In the genomic region with DNA sequence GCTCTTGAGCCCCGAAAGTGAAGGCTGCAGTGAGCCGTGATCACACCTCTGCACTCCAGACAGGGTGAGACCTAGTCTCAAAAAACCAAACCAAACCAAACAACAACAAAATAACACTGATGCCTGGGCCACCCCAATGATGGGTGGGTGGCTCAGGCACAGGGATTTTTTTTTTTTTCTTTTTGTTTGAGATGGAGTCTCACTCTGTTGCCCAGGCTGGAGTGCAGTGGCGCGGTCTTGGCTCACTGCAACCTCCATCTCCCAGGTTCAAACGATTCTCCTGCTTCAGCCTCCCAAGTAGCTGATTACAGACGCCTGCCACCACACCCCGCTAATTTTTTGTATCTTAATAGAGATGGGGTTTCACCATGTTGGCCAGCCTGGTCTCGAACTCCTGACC, we compare ENCODE assay signal across 8 cellular contexts. TPM values are rescaled to one million over a fixed set of nuclear protein-coding genes. Genes with fewer than 3 reads are reported as not detected.
DNase-seq lines count a peak whose midpoint lies in the region; ATAC-seq, FAIRE-seq and TF ChIP-seq lines count a peak whose summit lies in the region.
"Not testable (repeated sequence)": the region's sequence is repeated elsewhere in the genome, so short reads cannot be mapped to it uniquely, and the experiment has no call there.
"Had no signal": no experiment of that assay in that cellular context is flagged by ENCODE, and none has a peak within 500 bp of the region (broad histone marks: within the 10 kb centered on the region; RNA-seq: fewer than 3 reads in every experiment).

No MANE protein-coding gene starts in this region.

- in situ Hi-C loops in K562 (cut with MboI) (loop anchor here (5.0 kb wide), 1 partner anchor 75 kb away; no protein-coding TSS in a partner anchor), HepG2 (cut with HindIII; ENCODE audit: extremely low pct_ligation_motif_present, low pct_unique_long_range_greater_than_20kb) (loop anchor here (5.0 kb wide), 1 partner anchor 70 kb away; no protein-coding TSS in a partner anchor)

- not testable (repeated sequence) for H3K27me3 Mint-ChIP-seq in T-helper 17 cell; nephron progenitor cell (ENCODE audit: low read depth, poor library complexity)

- H3K9ac ChIP-seq in K562 (ENCODE audit: insufficient read depth in 1 of 2, low read depth in 2 of 2, low read length in 2 of 2); HepG2 (ENCODE audit: insufficient read depth, low read depth, low read length): not testable (repeated sequence)

- peaks cover 10% of the 10 kb centered on the region for H3K4me1 Mint-ChIP-seq in T-helper 17 cell
- peaks cover 25% of the 10 kb centered on the region for H3K4me1 Mint-ChIP-seq in nephron progenitor cell

- not testable (repeated sequence) for TF ChIP-seq CTCF in HEK293 (tag by site-specific recombination; IDR thresholded peaks at IDR 0.05); RWPE1 (conservative IDR thresholded peaks at IDR 0.05; ENCODE audit: low read depth); K562 (IDR thresholded peaks at IDR 0.05 in 2 of 3, conservative IDR thresholded peaks at IDR 0.05 in 1 of 3; ENCODE audit: insufficient read depth in 2 of 3, low read depth in 1 of 3, low read length in 3 of 3); HepG2 (CRISPR knock-in tag; IDR thresholded peaks at IDR 0.05); nephron progenitor cell (IDR thresholded peaks at IDR 0.05)

- TF ChIP-seq EP300 in K562 (IDR thresholded peaks at IDR 0.05; ENCODE audit: low read length); HepG2 (IDR thresholded peaks at IDR 0.05; ENCODE audit: low read depth in 2 of 2, low read length in 2 of 2); HepG2 (CRISPR knock-in tag; IDR thresholded peaks at IDR 0.05; ENCODE audit: borderline replicate concordance): not testable (repeated sequence)

- not testable (repeated sequence) for TF ChIP-seq POLR2A in K562 (conservative IDR thresholded peaks at IDR 0.05); HepG2 (IDR thresholded peaks at IDR 0.05; ENCODE audit: insufficient read depth in 1 of 2, low read depth in 2 of 2, low read length in 2 of 2)

- H3K9me3 ChIP-seq in HEK293 (ENCODE audit: control insufficient read depth, insufficient read depth, low read depth, low read length); T-helper 17 cell (ENCODE audit: control insufficient read depth, low read length, poor library complexity, severe bottlenecking); K562 (replicated peaks; ENCODE audit: control insufficient read depth, insufficient read depth, low read depth, low read length); HepG2 (ENCODE audit: low read length): not testable (repeated sequence)

- H3K4me3 ChIP-seq in HEK293 (ENCODE audit: low read depth, low read length); K562; HepG2 (replicated peaks in 1 of 3; ENCODE audit: insufficient read depth in 1 of 3, low read depth in 2 of 3, low read length in 3 of 3): not testable (repeated sequence)

- not testable (repeated sequence) for TF ChIP-seq RAD21 in K562 (CRISPR knock-in tag; conservative IDR thresholded peaks at IDR 0.05 in 1 of 2, IDR thresholded peaks at IDR 0.05 in 1 of 2); HepG2 (CRISPR knock-in tag; IDR thresholded peaks at IDR 0.05)

- H3K9me1 ChIP-seq in K562 (ENCODE audit: control insufficient read depth, insufficient read depth, low read length): not testable (repeated sequence)

- POLR2A ChIA-PET in HEK293 (lab: Yijun Ruan, JAX): interaction anchor here (0.6 to 3.4 kb wide), 4 partner anchors 13 to 98 kb away, joined by 3 to 17 read pairs (median 6); partner anchors contain the start of gene UBB
- POLR2A ChIA-PET in RWPE1 (lab: Yijun Ruan, JAX; ENCODE audit: low non-redundant PET): not testable (repeated sequence)
- POLR2A ChIA-PET in K562 (lab: Yijun Ruan, JAX): interaction anchor here (0.8 to 4.5 kb wide), 2 partner anchors 9 to 11 kb away, joined by 3 to 31 read pairs; no protein-coding TSS in a partner anchor
- POLR2A ChIA-PET in HepG2 (lab: Yijun Ruan, JAX): interaction anchor here (1.7 to 3.5 kb wide), 2 partner anchors 11 to 14 kb away, joined by 6 to 19 read pairs; no protein-coding TSS in a partner anchor

- not testable (repeated sequence) for H3K4me3 Mint-ChIP-seq in T-helper 17 cell, nephron progenitor cell

- H3K79me2 ChIP-seq in K562 (ENCODE audit: control insufficient read depth, insufficient read depth, low read length); HepG2 (ENCODE audit: insufficient read depth, low read length): not testable (repeated sequence)

- not testable (repeated sequence) for H3K27me3 ChIP-seq in K562 (ENCODE audit: control insufficient read depth in 2 of 2, insufficient read depth in 2 of 2, low read length in 2 of 2); HepG2 (ENCODE audit: control insufficient read depth in 1 of 2, insufficient read depth in 2 of 2, low read length in 2 of 2)

- not testable (repeated sequence) for BruUV-seq in K562 (replicated peaks; lab: Mats Ljungman, UMichigan); HepG2 (replicated peaks; lab: Mats Ljungman, UMichigan)

- intact Hi-C loops in K562 (cut with micrococcal nuclease): loop anchor here (2.0 to 10.0 kb wide), 2 partner anchors 69 to 87 kb away; no protein-coding TSS in a partner anchor
- intact Hi-C loops in HepG2 (cut with micrococcal nuclease; ENCODE audit: unreplicated experiment): not testable (repeated sequence)

- H3K9me3 Mint-ChIP-seq in nephron progenitor cell: not testable (repeated sequence)

- WGBS in K562 (ENCODE audit: insufficient coverage, low coverage, missing lambda C conversion rate): 90% methylated on average over 5 of the region's 8 CpGs
- 87% methylated on average over 8 of the region's 8 CpGs for WGBS in HepG2 (ENCODE audit: low lambda C conversion rate)

- H3K36me3 Mint-ChIP-seq in T-helper 17 cell (ENCODE audit: low read depth): not testable (repeated sequence)
- peaks cover 47% of the 10 kb centered on the region for H3K36me3 Mint-ChIP-seq in nephron progenitor cell (ENCODE audit: low read depth)

- not testable (repeated sequence) for H3K4me1 ChIP-seq in HEK293 (ENCODE audit: control insufficient read depth, insufficient read depth, low read length); HepG2 (ENCODE audit: insufficient read depth, low read length)
- peaks cover 0 to 13% of the 10 kb centered on the region in 2 experiments; a peak in 2 of 5 replicates for H3K4me1 ChIP-seq in K562 (replicated peaks in 1 of 2; ENCODE audit: control insufficient read depth in 2 of 2, insufficient read depth in 2 of 2, low read length in 2 of 2)

- peak overlapping the region; percentile 88 for H3K27ac Mint-ChIP-seq in T-helper 17 cell
- peak overlapping the region; percentile 42 for H3K27ac Mint-ChIP-seq in nephron progenitor cell

- not testable (repeated sequence) for H2AFZ ChIP-seq in K562 (ENCODE audit: low read depth, low read length); HepG2 (ENCODE audit: low read length)

- not testable (repeated sequence) for ATAC-seq in T-helper 17 cell, K562, HepG2

- not testable (repeated sequence) for H3K4me2 ChIP-seq in K562 (ENCODE audit: insufficient read depth, low read length); HepG2 (ENCODE audit: low read depth, low read length)

- peaks cover 3 to 23% of the 10 kb centered on the region in 2 experiments; a peak in 2 of 3 replicates for H3K36me3 ChIP-seq in HEK293 (ENCODE audit: control insufficient read depth in 2 of 2, insufficient read depth in 1 of 2, low read length in 2 of 2)
- H3K36me3 ChIP-seq in K562 (ENCODE audit: control insufficient read depth, insufficient read depth, low read length): peaks cover 40% of the 10 kb centered on the region; the same call in 2 of the 3 replicates
- H3K36me3 ChIP-seq in HepG2 (replicated peaks in 1 of 2; ENCODE audit: control insufficient read depth in 1 of 2, insufficient read depth in 2 of 2, low read length in 2 of 2): not testable (repeated sequence)

- not testable (repeated sequence) for FAIRE-seq in K562 (lab: Jason Lieb, UNC); HepG2 (lab: Jason Lieb, UNC)

- peaks cover 26% of the 10 kb centered on the region for H4K20me1 ChIP-seq in K562 (replicated peaks; ENCODE audit: control insufficient read depth, insufficient read depth, low read length)
- not testable (repeated sequence) for H4K20me1 ChIP-seq in HepG2 (ENCODE audit: insufficient read depth, low read length)

- DNase-seq in RWPE1 (ENCODE audit: low spot score); T-helper 17 cell; K562 (ENCODE audit: extremely low read depth in 1 of 4, low spot score in 3 of 4); HepG2 (ENCODE audit: low spot score); nephron progenitor cell: not testable (repeated sequence)

- CTCF ChIA-PET in HEK293 (lab: Yijun Ruan, JAX): interaction anchor here (0.6 to 6.6 kb wide), 27 partner anchors 8 to 428 kb away, joined by 3 to 261 read pairs (median 9); partner anchors contain the start of gene TRPV2
- CTCF ChIA-PET in RWPE1 (lab: Yijun Ruan, JAX): interaction anchor here (0.8 to 1.9 kb wide), 2 partner anchors 48 to 69 kb away, joined by 3 to 9 read pairs; no protein-coding TSS in a partner anchor
- CTCF ChIA-PET in K562 (lab: Yijun Ruan, JAX; ENCODE audit: low intra/inter-chr PET ratio): interaction anchor here (0.6 to 1.9 kb wide), 2 partner anchors 52 to 69 kb away, joined by 4 to 7 read pairs; no protein-coding TSS in a partner anchor
- CTCF ChIA-PET in HepG2 (lab: Yijun Ruan, JAX; ENCODE audit: low intra/inter-chr PET ratio, low total read pairs): interaction anchor here (2.4 kb wide), 1 partner anchor 69 kb away, joined by 45 read pairs; no protein-coding TSS in a partner anchor

- H3K27ac ChIP-seq in HEK293 (ENCODE audit: extremely low read depth, low read depth, low read length); K562 (ENCODE audit: extremely low read depth, low read depth, low read length); HepG2 (ENCODE audit: extremely low read length, insufficient read depth, low read length): not testable (repeated sequence)
- peak overlapping the region; percentile 40 for H3K27ac ChIP-seq in RWPE1

RNA-seq across cellular contexts. Expression of gene TRPV2, which starts 36.9 kb away (rescaled TPM):
- total RNA-seq in T-helper 17 cell (10 to 100 TPM; 87.1 to 91.1 TPM), K562 (2014; rRNA removed) (43.5 and 51.6 TPM in 2 replicates), K562 (2014; rRNA removed; fragmentation: Illumina TruSeq; extraction: Trizol) (24.1 and 30.3 TPM in 2 replicates), K562 (2015; rRNA removed; fragmentation: Illumina TruSeq; extraction: Trizol) (28.6 and 31.9 TPM in 2 replicates), K562 (2021) (93.6 and 97.5 TPM in 2 replicates), HepG2 (2016; rRNA removed; fragmentation: Illumina TruSeq; extraction: Trizol) (7.3 and 13.6 TPM in 2 replicates)
- total RNA-seq in K562 (2011; cell fraction: chromatin; rRNA removed; ENCODE audit: low replicate concordance): 66.3 and 211 TPM in 2 replicates
- 185 and 234 TPM in 2 replicates for total RNA-seq in K562 (2011; cell fraction: nucleolus; rRNA removed)
- total RNA-seq in K562 (2011; cell fraction: nucleoplasm; rRNA removed): 108 and 114 TPM in 2 replicates
- polyA plus RNA-seq in K562 (2011; rRNA removed) (37.5 and 60.1 TPM in 2 replicates), K562 (2014; fragmentation: Illumina TruSeq; extraction: Trizol) (29.6 and 39.7 TPM in 2 replicates), K562 (2014; fragmentation: Nextera tagmentation; extraction: Ambion mirVana) (10 to 100 TPM in 1 of 2 experiments, 1 to 10 TPM in 1; 10.0 to 15.6 TPM), K562 (2014; rRNA removed) (33.7 and 42.0 TPM in 2 replicates), HepG2 (2011; rRNA removed) (21.3 and 37.6 TPM in 2 replicates)
- 43.3 and 57.1 TPM in 2 replicates for polyA plus RNA-seq in K562 (2011; cell fraction: cytosol; rRNA removed)
- 61.7 and 85.4 TPM in 2 replicates for polyA plus RNA-seq in K562 (2011; cell fraction: nucleus; rRNA removed)
- 83.6 and 173 TPM in 2 replicates for polyA plus RNA-seq in K562 (2012)
- polyA minus RNA-seq in K562 (2011; rRNA and poly(A)+ RNA removed): 43.0 and 43.3 TPM in 2 replicates
- 86.4 and 94.1 TPM in 2 replicates for polyA minus RNA-seq in K562 (2011; cell fraction: cytosol; rRNA and poly(A)+ RNA removed)
- polyA minus RNA-seq in K562 (2011; cell fraction: nucleus; rRNA and poly(A)+ RNA removed): 27.1 and 30.0 TPM in 2 replicates
- total RNA-seq in HepG2 (2016; cell fraction: cytosol; rRNA removed; fragmentation: Illumina TruSeq; extraction: Trizol; ENCODE audit: low read depth): 3.5 and 3.8 TPM in 2 replicates
- 6.3 and 14.4 TPM in 2 replicates for total RNA-seq in HepG2 (2016; cell fraction: insoluble cytoplasmic fraction; rRNA removed; fragmentation: Illumina TruSeq; extraction: Trizol)
- total RNA-seq in HepG2 (2016; cell fraction: membrane; rRNA removed; fragmentation: Illumina TruSeq; extraction: Trizol): 3.2 and 4.6 TPM in 2 replicates
- 9.6 and 14.3 TPM in 2 replicates for total RNA-seq in HepG2 (2016; cell fraction: nucleus; rRNA removed; fragmentation: Illumina TruSeq; extraction: Trizol)
- 20.1 and 21.2 TPM in 2 replicates for polyA plus RNA-seq in HepG2 (2011; cell fraction: cytosol; rRNA removed)
- 40.8 and 61.1 TPM in 2 replicates for polyA plus RNA-seq in HepG2 (2011; cell fraction: nucleus; rRNA removed)
- 26.6 and 37.4 TPM in 2 replicates for polyA plus RNA-seq in HepG2 (2012)
- 2.0 and 2.3 TPM in 2 replicates for polyA plus RNA-seq in HepG2 (2016; cell fraction: cytosol; fragmentation: Illumina TruSeq; extraction: Trizol; ENCODE audit: low read depth)
- 3.6 and 5.9 TPM in 2 replicates for polyA plus RNA-seq in HepG2 (2016; cell fraction: insoluble cytoplasmic fraction; fragmentation: Illumina TruSeq; extraction: Trizol; ENCODE audit: low read depth)
- 2.2 and 2.8 TPM in 2 replicates for polyA plus RNA-seq in HepG2 (2016; cell fraction: membrane; fragmentation: Illumina TruSeq; extraction: Trizol; ENCODE audit: low read depth)
- 14.9 and 19.2 TPM in 2 replicates for polyA plus RNA-seq in HepG2 (2016; cell fraction: nucleus; fragmentation: Illumina TruSeq; extraction: Trizol; ENCODE audit: insufficient read depth, low read depth)
- 1.4 and 45.5 TPM in 2 replicates for polyA minus RNA-seq in HepG2 (2011; rRNA and poly(A)+ RNA removed; ENCODE audit: low replicate concordance)
- 24.7 and 31.6 TPM in 2 replicates for polyA minus RNA-seq in HepG2 (2011; cell fraction: cytosol; rRNA and poly(A)+ RNA removed)
- 11.8 and 18.9 TPM in 2 replicates for polyA minus RNA-seq in HepG2 (2011; cell fraction: nucleus; rRNA and poly(A)+ RNA removed)
- total RNA-seq: A172, A673 had no signal

RNA-seq across cellular contexts. Expression of gene LRRC75A, which starts 39.7 kb away (rescaled TPM):
- total RNA-seq in T-helper 17 cell (1 to 10 TPM; 3.1 to 5.0 TPM), K562 (2014; rRNA removed) (not detected in 2 replicates), K562 (2014; rRNA removed; fragmentation: Illumina TruSeq; extraction: Trizol) (not detected in 2 replicates), K562 (2015; rRNA removed; fragmentation: Illumina TruSeq; extraction: Trizol) (not detected in 2 replicates), K562 (2021) (0.04 TPM in 1 of 2 replicates, not detected in the other), HepG2 (2016; rRNA removed; fragmentation: Illumina TruSeq; extraction: Trizol) (0.06 TPM in 1 of 2 replicates, not detected in the other)
- 0.18 and 0.30 TPM in 2 replicates for total RNA-seq in K562 (2011; cell fraction: chromatin; rRNA removed; ENCODE audit: low replicate concordance)
- total RNA-seq in K562 (2011; cell fraction: nucleolus; rRNA removed): 0.13 and 0.33 TPM in 2 replicates
- 0.23 and 0.29 TPM in 2 replicates for total RNA-seq in K562 (2011; cell fraction: nucleoplasm; rRNA removed)
- polyA plus RNA-seq in K562 (2011; rRNA removed) (0.05 and 0.07 TPM in 2 replicates), K562 (2014; fragmentation: Illumina TruSeq; extraction: Trizol) (not detected in 2 replicates), K562 (2014; fragmentation: Nextera tagmentation; extraction: Ambion mirVana) (under 1 TPM; 0.08 to 0.34 TPM), K562 (2014; rRNA removed) (0.05 TPM in 1 of 2 replicates, not detected in the other), HepG2 (2011; rRNA removed) (0.03 and 0.18 TPM in 2 replicates)
- not detected in 2 replicates for polyA plus RNA-seq in K562 (2011; cell fraction: cytosol; rRNA removed)
- polyA plus RNA-seq in K562 (2011; cell fraction: nucleus; rRNA removed): 0.03 and 0.07 TPM in 2 replicates
- polyA plus RNA-seq in K562 (2012): 0.61 and 0.75 TPM in 2 replicates
- not detected in 2 replicates for polyA minus RNA-seq in K562 (2011; rRNA and poly(A)+ RNA removed)
- polyA minus RNA-seq in K562 (2011; cell fraction: cytosol; rRNA and poly(A)+ RNA removed): not detected in 2 replicates
- 0.11 and 0.13 TPM in 2 replicates for polyA minus RNA-seq in K562 (2011; cell fraction: nucleus; rRNA and poly(A)+ RNA removed)
- total RNA-seq in HepG2 (2016; cell fraction: cytosol; rRNA removed; fragmentation: Illumina TruSeq; extraction: Trizol; ENCODE audit: low read depth): not detected in 2 replicates
- total RNA-seq in HepG2 (2016; cell fraction: insoluble cytoplasmic fraction; rRNA removed; fragmentation: Illumina TruSeq; extraction: Trizol): 0.10 TPM in 1 of 2 replicates, not detected in the other
- total RNA-seq in HepG2 (2016; cell fraction: membrane; rRNA removed; fragmentation: Illumina TruSeq; extraction: Trizol): 0.15 and 0.21 TPM in 2 replicates
- not detected in 2 replicates for total RNA-seq in HepG2 (2016; cell fraction: nucleus; rRNA removed; fragmentation: Illumina TruSeq; extraction: Trizol)
- 0.04 and 0.06 TPM in 2 replicates for polyA plus RNA-seq in HepG2 (2011; cell fraction: cytosol; rRNA removed)
- polyA plus RNA-seq in HepG2 (2011; cell fraction: nucleus; rRNA removed): 0.10 and 0.12 TPM in 2 replicates
- 0.64 and 0.87 TPM in 2 replicates for polyA plus RNA-seq in HepG2 (2012)
- polyA plus RNA-seq in HepG2 (2016; cell fraction: cytosol; fragmentation: Illumina TruSeq; extraction: Trizol; ENCODE audit: low read depth): not detected in 2 replicates
- not detected in 2 replicates for polyA plus RNA-seq in HepG2 (2016; cell fraction: insoluble cytoplasmic fraction; fragmentation: Illumina TruSeq; extraction: Trizol; ENCODE audit: low read depth)
- 0.08 TPM in 1 of 2 replicates, not detected in the other for polyA plus RNA-seq in HepG2 (2016; cell fraction: membrane; fragmentation: Illumina TruSeq; extraction: Trizol; ENCODE audit: low read depth)
- not detected in 2 replicates for polyA plus RNA-seq in HepG2 (2016; cell fraction: nucleus; fragmentation: Illumina TruSeq; extraction: Trizol; ENCODE audit: insufficient read depth, low read depth)
- polyA minus RNA-seq in HepG2 (2011; rRNA and poly(A)+ RNA removed; ENCODE audit: low replicate concordance): 1.6 TPM in 1 of 2 replicates, not detected in the other
- not detected in 2 replicates for polyA minus RNA-seq in HepG2 (2011; cell fraction: cytosol; rRNA and poly(A)+ RNA removed)
- 0.25 TPM in 1 of 2 replicates, not detected in the other for polyA minus RNA-seq in HepG2 (2011; cell fraction: nucleus; rRNA and poly(A)+ RNA removed)
